10 cellular contexts compared by ENCODE assay signal in genomic region chr12:47801170-47801903, GRCh38. TPM values are rescaled to one million over a fixed set of nuclear protein-coding genes. Genes with fewer than 3 reads are reported as not detected.
DNase-seq lines count a peak whose midpoint lies in the region; ATAC-seq and TF ChIP-seq lines count a peak whose summit lies in the region.
"Had no signal": no experiment of that assay in that cellular context is flagged by ENCODE, and none has a peak within 500 bp of the region (broad histone marks: within the 10 kb centered on the region; RNA-seq: fewer than 3 reads in every experiment).

No MANE protein-coding gene starts in this region.

- H3K4me1 ChIP-seq in ascending aorta: peaks cover 48 to 77% of the 10 kb centered on the region in 2 donors

- intact Hi-C loops in ascending aorta (cut with DNase I): loop anchor here (2.0 kb wide), 1 partner anchor 35 kb away; no protein-coding TSS in a partner anchor

- no peaks in the 10 kb centered on the region for H3K27me3 ChIP-seq in ascending aorta

- H3K27ac ChIP-seq in ascending aorta (peak overlapping the region; percentile 79 to 85), substantia nigra (ENCODE audit: low read depth, low read length, poor library complexity, severe bottlenecking) (peak overlapping the region; percentile 95)
- H3K27ac ChIP-seq: A549 had no signal

- peak in 2 of 3 experiments; percentile 32 to 34 for TF ChIP-seq CTCF in ascending aorta (IDR thresholded peaks at IDR 0.05)

- no peaks in the 10 kb centered on the region for H3K9me3 ChIP-seq in ascending aorta
- H3K9me3 ChIP-seq: A549 had no signal

- ATAC-seq in GM19023 (IDR thresholded peaks at IDR 0.05; ENCODE audit: unreplicated experiment): no peak
- no peak for ATAC-seq in HG02763 (IDR thresholded peaks at IDR 0.05; ENCODE audit: unreplicated experiment)

- peak overlapping the region in 1 of 2 donors; percentile 33 for H3K4me3 ChIP-seq in ascending aorta
- H3K4me3 ChIP-seq: A549 had no signal

- peak; percentile 10 for DNase-seq in SKM-1 treated with dmso at 0.1 percent for 144 hours (lab: John Stamatoyannopoulos, UW; ENCODE audit: unreplicated experiment)
- no peak for DNase-seq in SKM-1 (lab: John Stamatoyannopoulos, UW; ENCODE audit: unreplicated experiment)
- DNase-seq in ascending aorta (ENCODE audit: low spot score in 2 of 2): no peak
- peak; percentile 32 for DNase-seq in kidney glomerular epithelial cell (lab: John Stamatoyannopoulos, UW)
- DNase-seq in substantia nigra (lab: John Stamatoyannopoulos, UW): peak in 10 of 49 donors; percentile 13 to 36 (median 24)
- no peak for DNase-seq in NCI-H1105 (lab: John Stamatoyannopoulos, UW)
- DNase-seq: KBM-7 had no signal

- H3K36me3 ChIP-seq in ascending aorta: peaks cover 28 to 42% of the 10 kb centered on the region in 2 donors

RNA-seq across cellular contexts. Expression of gene HDAC7, which starts 18.4 kb away (rescaled TPM):
- 202 TPM for total RNA-seq in ascending aorta

RNA-seq across cellular contexts. Expression of gene SLC48A1, which starts 28.3 kb away (rescaled TPM):
- total RNA-seq in ascending aorta: 144 TPM

RNA-seq across cellular contexts. Expression of gene RAPGEF3, which starts 42.7 kb away (rescaled TPM):
- 165 TPM for total RNA-seq in ascending aorta

Comparison
In these comparisons a context has a peak if more than half of its experiments do, and no peak if none do; other contexts are left out.
1. DNase-seq: peak in SKM-1 treated with dmso at 0.1 percent for 144 hours (single experiment) and kidney glomerular epithelial cell (single experiment); none in SKM-1 (single experiment), ascending aorta (0 of 2) and NCI-H1105 (single experiment).